In the genomic region with DNA sequence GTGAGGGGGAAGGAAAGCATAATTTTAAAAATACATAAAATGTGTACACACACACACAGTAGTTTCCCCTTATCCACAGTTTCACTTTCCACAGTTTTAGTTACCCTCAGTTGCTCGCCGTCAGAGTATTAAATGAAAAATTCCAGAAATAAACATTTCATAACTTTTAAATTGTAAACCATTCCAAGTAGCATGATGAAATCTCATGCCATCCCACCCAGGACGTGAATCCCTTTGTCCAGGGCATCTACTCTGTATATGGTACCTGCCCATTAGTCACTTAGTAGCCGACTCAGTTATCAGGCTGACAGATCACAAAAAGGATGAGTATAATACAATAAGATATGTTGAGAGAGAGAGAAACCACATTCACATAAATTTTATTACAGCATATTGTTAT, we compare ENCODE assay signal across 18 cellular contexts.
"Had no signal": no experiment of that assay in that cellular context is flagged by ENCODE, and none has a peak within 500 bp of the region (broad histone marks: within the 10 kb centered on the region; RNA-seq: fewer than 3 reads in every experiment).

No MANE protein-coding gene starts in this region.

- DNase-seq: activated CD4-positive, alpha-beta T cell treated with anti-CD3 and anti-CD28 coated beads, Interleukin-2, amount 10 ng/mL, durations not matched to agents 7 days and 5 days; activated CD4-positive, CD25-positive, alpha-beta regulatory T cell; activated naive CD4-positive, alpha-beta T cell treated with anti-CD3 and anti-CD28 coated beads, Interleukin-2, amount 10 ng/mL, durations not matched to agents 7 days and 5 days; adrenal gland; central memory CD4-positive, alpha-beta T cell; cortex of kidney; kidney glomerular epithelial cell; midbrain; naive thymus-derived CD4-positive, alpha-beta T cell; psoas muscle; right lobe of liver; spleen; stimulated activated CD4-positive, alpha-beta T cell treated with anti-CD3 and anti-CD28 coated beads, Interleukin-1b, Interleukin-23, amount 100 ng/mL, for 48 hours; T-helper 2 cell; transverse colon had no signal

- H3K27ac Mint-ChIP-seq: activated naive CD4-positive, alpha-beta T cell treated with anti-CD3 and anti-CD28 coated beads, Interleukin-2, amount 10 ng/mL, durations not matched to agents 7 days and 5 days; activated T-helper 2 cell treated with anti-CD3 and anti-CD28 coated beads, Interferon-gamma antibody, Interleukin-2, Interleukin-4, amounts not matched to agents 10 μg/mL and 5 μg/mL and 100 μg/mL, durations not matched to agents 14 hours and 24 hours and 36 hours had no signal

- H3K27me3 ChIP-seq: adrenal gland, neutrophil, right lobe of liver, spleen, transverse colon had no signal

- H3K36me3 ChIP-seq: adrenal gland, right lobe of liver had no signal

- ATAC-seq: naive thymus-derived CD4-positive, alpha-beta T cell; psoas muscle; right lobe of liver; stimulated activated memory B cell treated with anti-CD40 and anti-IgM and Interleukin-4, amounts not matched to agents 10 μg/mL and 1 μg/mL and 100 μg/mL, for 72 hours had no signal

- H3K4me3 ChIP-seq: adrenal gland, psoas muscle, right lobe of liver, spleen, transverse colon had no signal

- H3K27me3 Mint-ChIP-seq: activated CD4-positive, alpha-beta T cell treated with anti-CD3 and anti-CD28 coated beads, Interleukin-2, amount 10 ng/mL, durations not matched to agents 7 days and 5 days; activated naive CD4-positive, alpha-beta T cell treated with anti-CD3 and anti-CD28 coated beads, Interleukin-2, amount 10 ng/mL, durations not matched to agents 7 days and 5 days; naive thymus-derived CD4-positive, alpha-beta T cell; stimulated activated memory B cell treated with anti-CD40 and anti-IgM and Interleukin-4, amounts not matched to agents 10 μg/mL and 1 μg/mL and 100 μg/mL, for 72 hours had no signal

- H3K4me3 Mint-ChIP-seq: activated CD4-positive, alpha-beta T cell treated with anti-CD3 and anti-CD28 coated beads, Interleukin-2, amount 10 ng/mL, durations not matched to agents 7 days and 5 days; activated naive CD4-positive, alpha-beta T cell treated with anti-CD3 and anti-CD28 coated beads, Interleukin-2, amount 10 ng/mL, durations not matched to agents 7 days and 5 days; naive thymus-derived CD4-positive, alpha-beta T cell; stimulated activated memory B cell treated with anti-CD40 and anti-IgM and Interleukin-4, amounts not matched to agents 10 μg/mL and 1 μg/mL and 100 μg/mL, for 72 hours had no signal

- H3K27ac ChIP-seq: adrenal gland, neutrophil, psoas muscle, right lobe of liver, transverse colon had no signal

- H3K9me3 ChIP-seq: adrenal gland, neutrophil, psoas muscle, right lobe of liver, spleen, transverse colon had no signal

- H3K9me3 Mint-ChIP-seq: stimulated activated memory B cell treated with anti-CD40 and anti-IgM and Interleukin-4, amounts not matched to agents 10 μg/mL and 1 μg/mL and 100 μg/mL, for 72 hours had no signal
